16 cellular contexts compared by ENCODE assay signal in genomic region chr1:244830639-244831038, GRCh38.
"Had no signal": no experiment of that assay in that cellular context is flagged by ENCODE, and none has a peak within 500 bp of the region (broad histone marks: within the 10 kb centered on the region; RNA-seq: fewer than 3 reads in every experiment).

No MANE protein-coding gene starts in this region.

- H3K27me3 Mint-ChIP-seq: activated naive CD4-positive, alpha-beta T cell treated with anti-CD3 and anti-CD28 coated beads, Interleukin-2, amount 50 U/mL, for 24 hours; type B pancreatic cell had no signal

- DNase-seq: activated CD4-positive, alpha-beta T cell treated with anti-CD3 and anti-CD28 coated beads, Interleukin-2, amount 50 U/mL, for 1 hour; activated effector memory CD4-positive, alpha-beta T cell treated with Interleukin-2 at 50 U/mL for 16 hours; caudate nucleus; effector CD4-positive, alpha-beta T cell; hypothalamus; kidney glomerular epithelial cell; mesendoderm; psoas muscle; right lobe of liver; stimulated activated naive CD8-positive, alpha-beta T cell treated with anti-CD3 and anti-CD28 coated beads, Interleukin-15, amount 100 ng/mL, for 72 hours had no signal

- H3K4me3 ChIP-seq: coronary artery, esophagus muscularis mucosa, psoas muscle, right lobe of liver, spleen had no signal

- H3K4me3 Mint-ChIP-seq: activated naive CD4-positive, alpha-beta T cell treated with anti-CD3 and anti-CD28 coated beads, Interleukin-2, amount 50 U/mL, for 24 hours; stimulated activated naive CD8-positive, alpha-beta T cell treated with anti-CD3 and anti-CD28 coated beads, Interleukin-15, amount 100 ng/mL, for 72 hours; type B pancreatic cell had no signal

- H3K9me3 ChIP-seq: esophagus muscularis mucosa, psoas muscle, right lobe of liver, spleen had no signal

- H3K27me3 ChIP-seq: esophagus muscularis mucosa, right lobe of liver, spleen had no signal

- H3K36me3 Mint-ChIP-seq: activated naive CD4-positive, alpha-beta T cell treated with anti-CD3 and anti-CD28 coated beads, Interleukin-2, amount 50 U/mL, for 24 hours; type B pancreatic cell had no signal

- H3K9me3 Mint-ChIP-seq: activated naive CD4-positive, alpha-beta T cell treated with anti-CD3 and anti-CD28 coated beads, Interleukin-2, amount 50 U/mL, for 24 hours; nephron; stimulated activated naive CD8-positive, alpha-beta T cell treated with anti-CD3 and anti-CD28 coated beads, Interleukin-15, amount 100 ng/mL, for 72 hours; type B pancreatic cell had no signal

- H3K36me3 ChIP-seq: esophagus muscularis mucosa, right lobe of liver, spleen had no signal

- H3K27ac Mint-ChIP-seq: activated naive CD4-positive, alpha-beta T cell treated with anti-CD3 and anti-CD28 coated beads, Interleukin-2, amount 50 U/mL, for 24 hours; nephron; stimulated activated naive CD8-positive, alpha-beta T cell treated with anti-CD3 and anti-CD28 coated beads, Interleukin-15, amount 100 ng/mL, for 72 hours; type B pancreatic cell had no signal

- H3K27ac ChIP-seq: coronary artery, esophagus muscularis mucosa, psoas muscle, right lobe of liver, spleen had no signal
